8 cellular contexts compared by ENCODE assay signal in genomic region chr16:88452485-88453216, GRCh38. TPM values are rescaled to one million over a fixed set of nuclear protein-coding genes. Genes with fewer than 3 reads are reported as not detected.
A peak's percentile ranks its signal among the peaks of the same experiment; 100 is the strongest.
DNase-seq lines count a peak whose midpoint lies in the region; ATAC-seq and TF ChIP-seq lines count a peak whose summit lies in the region.

No MANE protein-coding gene starts in this region.

- H3K4me3 ChIP-seq in endodermal cell (ENCODE audit: low read length) (peak overlapping the region; percentile 77), mesodermal cell (ENCODE audit: extremely low read depth, insufficient read depth, low read length, poor library complexity, severe bottlenecking) (peak overlapping the region; percentile 46)

- TF ChIP-seq CTCF in endodermal cell (conservative IDR thresholded peaks at IDR 0.05), result no peak

- H3K4me3 Mint-ChIP-seq in endodermal cell, result peak overlapping the region; percentile 63

- ATAC-seq in GM19438 (IDR thresholded peaks at IDR 0.05; ENCODE audit: low read depth, unreplicated experiment), result peak; percentile 67

- WGBS in endodermal cell (ENCODE audit: insufficient coverage in 1 of 2, insufficient read length in 1 of 2), 2 experiments, result 1 to 6% methylated on average over 14 to 72 of the region's 72 CpGs
- 9% methylated on average over 47 to 58 of the region's 72 CpGs for WGBS in mesodermal cell (ENCODE audit: insufficient coverage in 2 of 2), 2 experiments

- H3K27me3 Mint-ChIP-seq in endodermal cell (ENCODE audit: insufficient read depth), result peaks cover 48% of the 10 kb centered on the region

- DNase-seq in CD1c-positive myeloid dendritic cell (ENCODE audit: extremely low spot score) (peak; percentile 98), HK-2 (ENCODE audit: unreplicated experiment) (peak; percentile 97), endodermal cell (peak; percentile 99)
- peak; percentile 93 for DNase-seq in NK-92 treated with Interleukin-12 subunit alpha and Interleukin-12 subunit beta, amount 100 ng/mL, for 24 hours (lab: John Stamatoyannopoulos, UW)
- DNase-seq in activated CD8-positive, alpha-beta memory T cell treated with anti-CD3 and anti-CD28 coated beads, Interleukin-2, amount 50 U/mL, for 24 hours (ENCODE audit: extremely low read depth), result peak; percentile 92
- DNase-seq in stimulated activated CD8-positive, alpha-beta memory T cell treated with anti-CD3 and anti-CD28 coated beads, Interleukin-15, amount 100 ng/mL, for 1 hour (ENCODE audit: low read depth), result peak; percentile 98

- H3K27me3 ChIP-seq in endodermal cell (ENCODE audit: control insufficient read depth, insufficient read depth, low read length, poor library complexity, severe bottlenecking), result peaks cover 28% of the 10 kb centered on the region

- no peak overlapping the region for H3K27ac Mint-ChIP-seq in endodermal cell

- H3K4me1 ChIP-seq in endodermal cell (ENCODE audit: control insufficient read depth, insufficient read depth, low read length) (peaks cover 10% of the 10 kb centered on the region), mesodermal cell (ENCODE audit: control insufficient read depth, insufficient read depth, low read length, poor library complexity, severe bottlenecking) (peaks cover 17% of the 10 kb centered on the region)

- H3K36me3 ChIP-seq in endodermal cell (ENCODE audit: control insufficient read depth, insufficient read depth, low read length) (no peaks in the 10 kb centered on the region), mesodermal cell (ENCODE audit: control insufficient read depth, insufficient read depth, low read length) (peaks cover under 1% of the 10 kb centered on the region)

- H3K9me3 ChIP-seq in endodermal cell (ENCODE audit: control insufficient read depth, low read length) (no peaks in the 10 kb centered on the region), mesodermal cell (ENCODE audit: control insufficient read depth, low read length) (no peaks in the 10 kb centered on the region)

- peaks cover 6% of the 10 kb centered on the region for H3K4me1 Mint-ChIP-seq in endodermal cell

- H3K27ac ChIP-seq in endodermal cell (ENCODE audit: low read depth, low read length) (no peak overlapping the region), mesodermal cell (ENCODE audit: low read depth, low read length, severe bottlenecking) (peak overlapping the region; percentile 62)

- no peaks in the 10 kb centered on the region for H3K36me3 Mint-ChIP-seq in endodermal cell (ENCODE audit: low read depth)

- no peak overlapping the region for H3K9ac ChIP-seq in endodermal cell (ENCODE audit: extremely low read depth, low read length, poor library complexity, severe bottlenecking)

- H3K9me3 Mint-ChIP-seq in endodermal cell, result peaks cover 2% of the 10 kb centered on the region

RNA-seq across cellular contexts. Expression of gene ZFPM1, which starts 0.4 kb away (rescaled TPM):
- 10 to 100 TPM; 18.1 to 21.5 TPM for total RNA-seq in endodermal cell
- 5.6 TPM for polyA plus RNA-seq in endodermal cell (2013, experiment 1 of 2)
- 5.0 TPM for polyA plus RNA-seq in endodermal cell (2013, experiment 2 of 2)
- polyA plus RNA-seq in mesodermal cell (2013, experiment 1 of 2), result 5.9 TPM
- polyA plus RNA-seq in mesodermal cell (2013, experiment 2 of 2), result 4.7 TPM
